In the genomic region with DNA sequence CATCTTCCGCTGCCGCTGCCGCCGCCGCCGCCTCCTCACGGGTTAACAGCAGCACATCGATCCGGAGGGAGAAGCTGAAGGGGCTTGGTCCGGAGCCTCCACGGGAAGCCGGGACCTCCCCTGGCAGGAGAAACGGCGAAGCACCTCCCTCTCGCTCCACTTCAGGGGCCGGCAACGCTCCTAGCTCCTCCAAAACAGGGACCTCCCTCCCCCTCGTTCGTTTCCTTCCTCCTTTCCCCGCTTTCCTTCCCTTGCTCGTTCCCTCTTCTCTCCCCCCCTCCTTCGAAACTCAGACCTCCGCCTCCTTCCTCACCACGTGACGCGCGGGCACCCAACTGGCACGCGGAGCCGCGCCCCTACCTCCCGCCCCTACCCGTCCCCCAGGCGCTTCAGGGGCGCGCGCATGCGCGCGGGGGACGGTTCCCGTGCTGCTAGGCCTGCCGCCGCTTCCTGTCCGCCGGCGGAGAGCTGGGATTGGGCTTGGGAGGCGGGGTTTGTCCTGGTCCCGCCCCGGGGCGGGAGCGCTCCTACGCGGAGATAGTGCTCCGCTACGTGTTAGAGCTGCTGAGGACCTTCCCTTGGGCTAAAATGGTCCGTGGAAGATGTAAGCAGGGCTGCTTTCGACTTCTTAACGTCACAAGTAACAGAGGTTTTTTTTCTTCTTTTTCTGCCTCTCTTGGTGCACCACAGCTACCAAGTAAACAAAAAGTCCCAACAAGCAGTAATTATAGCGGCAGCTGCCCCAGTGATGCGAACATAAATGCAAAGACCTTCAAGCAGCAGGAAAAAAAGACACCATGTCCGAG, we compare ENCODE assay signal across 1 cellular context.
A peak's percentile ranks its signal among the peaks of the same experiment; 100 is the strongest.
TF ChIP-seq lines count a peak whose summit lies in the region.

A gene with protein sequence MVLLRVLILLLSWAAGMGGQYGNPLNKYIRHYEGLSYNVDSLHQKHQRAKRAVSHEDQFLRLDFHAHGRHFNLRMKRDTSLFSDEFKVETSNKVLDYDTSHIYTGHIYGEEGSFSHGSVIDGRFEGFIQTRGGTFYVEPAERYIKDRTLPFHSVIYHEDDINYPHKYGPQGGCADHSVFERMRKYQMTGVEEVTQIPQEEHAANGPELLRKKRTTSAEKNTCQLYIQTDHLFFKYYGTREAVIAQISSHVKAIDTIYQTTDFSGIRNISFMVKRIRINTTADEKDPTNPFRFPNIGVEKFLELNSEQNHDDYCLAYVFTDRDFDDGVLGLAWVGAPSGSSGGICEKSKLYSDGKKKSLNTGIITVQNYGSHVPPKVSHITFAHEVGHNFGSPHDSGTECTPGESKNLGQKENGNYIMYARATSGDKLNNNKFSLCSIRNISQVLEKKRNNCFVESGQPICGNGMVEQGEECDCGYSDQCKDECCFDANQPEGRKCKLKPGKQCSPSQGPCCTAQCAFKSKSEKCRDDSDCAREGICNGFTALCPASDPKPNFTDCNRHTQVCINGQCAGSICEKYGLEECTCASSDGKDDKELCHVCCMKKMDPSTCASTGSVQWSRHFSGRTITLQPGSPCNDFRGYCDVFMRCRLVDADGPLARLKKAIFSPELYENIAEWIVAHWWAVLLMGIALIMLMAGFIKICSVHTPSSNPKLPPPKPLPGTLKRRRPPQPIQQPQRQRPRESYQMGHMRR (minus strand): TSS at position 176 of the 806 bp plus-strand sequence. CDS start 173 bp downstream, at position 3.

TF ChIP-seq in A549, 52 proteins besides CTCF, POLR2A, EP300 and RAD21 (continued from another document):
- TF ChIP-seq, protein P1, sequence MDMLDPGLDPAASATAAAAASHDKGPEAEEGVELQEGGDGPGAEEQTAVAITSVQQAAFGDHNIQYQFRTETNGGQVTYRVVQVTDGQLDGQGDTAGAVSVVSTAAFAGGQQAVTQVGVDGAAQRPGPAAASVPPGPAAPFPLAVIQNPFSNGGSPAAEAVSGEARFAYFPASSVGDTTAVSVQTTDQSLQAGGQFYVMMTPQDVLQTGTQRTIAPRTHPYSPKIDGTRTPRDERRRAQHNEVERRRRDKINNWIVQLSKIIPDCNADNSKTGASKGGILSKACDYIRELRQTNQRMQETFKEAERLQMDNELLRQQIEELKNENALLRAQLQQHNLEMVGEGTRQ (IDR thresholded peaks at IDR 0.05): peak; percentile 98
- TF ChIP-seq MYC (IDR thresholded peaks at IDR 0.05; ENCODE audit: borderline replicate concordance, low read length) (peak; percentile 46; the same call in 1 of the 2 replicates), NR3C1 (IDR thresholded peaks at IDR 0.05) (no peak), HOXB5 (CRISPR knock-in tag; IDR thresholded peaks at IDR 0.05) (no peak), CEBPB (IDR thresholded peaks at IDR 0.05) (no peak), RFX5 (IDR thresholded peaks at IDR 0.05) (peak; percentile 8; the same call in 1 of the 2 replicates), KDM1A (IDR thresholded peaks at IDR 0.05; ENCODE audit: low read depth) (no peak), HDAC2 (IDR thresholded peaks at IDR 0.05) (no peak), ESRRA (IDR thresholded peaks at IDR 0.05; ENCODE audit: borderline replicate concordance, low read length) (no peak), CHD2 (IDR thresholded peaks at IDR 0.05; ENCODE audit: low read length, partially characterized antibody) (no peak), SREBF2 (IDR thresholded peaks at IDR 0.05) (no peak)
- TF ChIP-seq, protein P2, sequence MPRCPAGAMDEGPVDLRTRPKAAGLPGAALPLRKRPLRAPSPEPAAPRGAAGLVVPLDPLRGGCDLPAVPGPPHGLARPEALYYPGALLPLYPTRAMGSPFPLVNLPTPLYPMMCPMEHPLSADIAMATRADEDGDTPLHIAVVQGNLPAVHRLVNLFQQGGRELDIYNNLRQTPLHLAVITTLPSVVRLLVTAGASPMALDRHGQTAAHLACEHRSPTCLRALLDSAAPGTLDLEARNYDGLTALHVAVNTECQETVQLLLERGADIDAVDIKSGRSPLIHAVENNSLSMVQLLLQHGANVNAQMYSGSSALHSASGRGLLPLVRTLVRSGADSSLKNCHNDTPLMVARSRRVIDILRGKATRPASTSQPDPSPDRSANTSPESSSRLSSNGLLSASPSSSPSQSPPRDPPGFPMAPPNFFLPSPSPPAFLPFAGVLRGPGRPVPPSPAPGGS (IDR thresholded peaks at IDR 0.05): 0 out of 3 replicates have a peak, but pooled peaks have one; percentile 12
- TF ChIP-seq, protein P3, sequence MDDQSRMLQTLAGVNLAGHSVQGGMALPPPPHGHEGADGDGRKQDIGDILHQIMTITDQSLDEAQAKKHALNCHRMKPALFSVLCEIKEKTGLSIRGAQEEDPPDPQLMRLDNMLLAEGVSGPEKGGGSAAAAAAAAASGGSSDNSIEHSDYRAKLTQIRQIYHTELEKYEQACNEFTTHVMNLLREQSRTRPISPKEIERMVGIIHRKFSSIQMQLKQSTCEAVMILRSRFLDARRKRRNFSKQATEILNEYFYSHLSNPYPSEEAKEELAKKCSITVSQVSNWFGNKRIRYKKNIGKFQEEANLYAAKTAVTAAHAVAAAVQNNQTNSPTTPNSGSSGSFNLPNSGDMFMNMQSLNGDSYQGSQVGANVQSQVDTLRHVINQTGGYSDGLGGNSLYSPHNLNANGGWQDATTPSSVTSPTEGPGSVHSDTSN (IDR thresholded peaks at IDR 0.05): no peak
